In the genomic region with DNA sequence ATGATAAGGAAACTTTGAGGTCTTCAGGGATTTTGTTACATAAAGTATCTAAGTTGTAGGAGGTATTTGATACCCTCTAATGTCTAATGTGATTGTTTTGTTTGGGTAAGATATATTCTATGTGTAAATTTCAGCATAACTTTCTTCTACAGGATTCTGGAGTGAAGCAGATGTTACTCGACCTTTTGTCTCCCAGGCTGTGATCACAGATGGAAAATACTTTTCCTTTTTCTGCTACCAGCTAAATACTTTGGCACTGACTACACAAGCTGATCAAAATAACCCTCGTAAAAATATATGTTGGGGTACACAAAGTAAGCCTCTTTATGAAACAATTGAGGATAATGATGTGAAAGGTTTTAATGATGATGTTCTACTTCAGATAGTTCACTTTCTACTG, we compare ENCODE assay signal across 37 cellular contexts.
"Had no signal": no experiment of that assay in that cellular context is flagged by ENCODE, and none has a peak within 500 bp of the region (broad histone marks: within the 10 kb centered on the region; RNA-seq: fewer than 3 reads in every experiment).

No MANE protein-coding gene starts in this region.

- H3K4me3 ChIP-seq: adrenal gland, body of pancreas, MG63, Peyer's patch had no signal

- H3K27ac ChIP-seq: adrenal gland, body of pancreas, Peyer's patch, WERI-Rb-1 had no signal

- H3K4me3 Mint-ChIP-seq: activated CD4-positive, alpha-beta T cell treated with anti-CD3 and anti-CD28 coated beads, Interleukin-2, amount 10 ng/mL, durations not matched to agents 24 days and 14 days; activated naive CD4-positive, alpha-beta T cell treated with anti-CD3 and anti-CD28 coated beads for 36 hours; activated T-helper 1 cell treated with anti-CD3 and anti-CD28 coated beads, Interleukin-12 subunit alpha, Interleukin-12 subunit beta, Interleukin-2, Interleukin-4 antibody, amounts not matched to agents 30 ng/mL and 10 ng/mL and 1 ng/mL, durations not matched to agents 14 hours and 24 hours and 36 hours had no signal

- H3K36me3 Mint-ChIP-seq: IgD-negative memory B cell had no signal

- H3K27me3 ChIP-seq: adrenal gland, body of pancreas, MG63, Peyer's patch had no signal

- H3K9me3 ChIP-seq: adrenal gland, body of pancreas, MG63, Peyer's patch had no signal

- H3K27me3 Mint-ChIP-seq: activated CD4-positive, alpha-beta T cell treated with anti-CD3 and anti-CD28 coated beads, Interleukin-2, amount 10 ng/mL, durations not matched to agents 24 days and 14 days; IgD-negative memory B cell had no signal

- FAIRE-seq: astrocyte, bronchial epithelial cell had no signal

- H3K27ac Mint-ChIP-seq: activated CD4-positive, alpha-beta T cell treated with anti-CD3 and anti-CD28 coated beads, Interleukin-2, amount 10 ng/mL, durations not matched to agents 24 days and 14 days; activated naive CD4-positive, alpha-beta T cell treated with anti-CD3 and anti-CD28 coated beads for 36 hours; activated naive CD4-positive, alpha-beta T cell treated with anti-CD3 and anti-CD28 coated beads, Interleukin-2, amount 50 U/mL, for 72 hours; activated T-helper 1 cell treated with anti-CD3 and anti-CD28 coated beads, Interleukin-12 subunit alpha, Interleukin-12 subunit beta, Interleukin-2, Interleukin-4 antibody, amounts not matched to agents 30 ng/mL and 10 ng/mL and 1 ng/mL, durations not matched to agents 14 hours and 24 hours and 36 hours; IgD-negative memory B cell had no signal

- DNase-seq: activated CD4-positive, alpha-beta T cell treated with anti-CD3 and anti-CD28 coated beads for 1 hour; activated CD4-positive, alpha-beta T cell treated with anti-CD3 and anti-CD28 coated beads, Interleukin-2, amount 10 ng/mL, durations not matched to agents 24 days and 14 days; activated CD4-positive, alpha-beta T cell treated with anti-CD3 and anti-CD28 coated beads, Interleukin-2, amount 50 U/mL, for 48 hours; activated CD4-positive, CD25-positive, alpha-beta regulatory T cell; activated CD8-positive, alpha-beta memory T cell treated with anti-CD3 and anti-CD28 coated beads, Interleukin-2, amount 50 U/mL, for 4 hours; activated gamma-delta T cell treated with Interleukin-2 at 50 U/mL for 16 hours; activated naive CD4-positive, alpha-beta T cell treated with anti-CD3 and anti-CD28 coated beads for 36 hours; adrenal gland; body of pancreas; caudate nucleus; cerebellar nuclear complex; Karpas-422; KBM-7; MG63; NCI-H1048; NCI-H1105 treated with DMSO at 0.1 percent for 48 hours; NCI-H1436 treated with DMSO at 0.1 percent for 48 hours; NCI-H1694 treated with DMSO at 0.1 percent for 48 hours; NCI-H2029; NCI-H345; NCI-H510A; NCI-H526; NCI-H748 treated with DMSO at 0.1 percent for 48 hours; NK-92 treated with Interleukin-12 subunit alpha and Interleukin-12 subunit beta, amount 100 ng/mL, for 24 hours; Peyer's patch; RPMI8226; SIG-M5; SW 1271; T-helper 1 cell; T1000; WERI-Rb-1 had no signal

- H3K9me3 Mint-ChIP-seq: activated CD4-positive, alpha-beta T cell treated with anti-CD3 and anti-CD28 coated beads, Interleukin-2, amount 10 ng/mL, durations not matched to agents 24 days and 14 days; activated naive CD4-positive, alpha-beta T cell treated with anti-CD3 and anti-CD28 coated beads for 36 hours; activated naive CD4-positive, alpha-beta T cell treated with anti-CD3 and anti-CD28 coated beads, Interleukin-2, amount 50 U/mL, for 72 hours; activated T-helper 1 cell treated with anti-CD3 and anti-CD28 coated beads, Interleukin-12 subunit alpha, Interleukin-12 subunit beta, Interleukin-2, Interleukin-4 antibody, amounts not matched to agents 30 ng/mL and 10 ng/mL and 1 ng/mL, durations not matched to agents 14 hours and 24 hours and 36 hours; IgD-negative memory B cell had no signal

- ATAC-seq: activated naive CD4-positive, alpha-beta T cell treated with anti-CD3 and anti-CD28 coated beads, Interleukin-2, amount 50 U/mL, for 72 hours; body of pancreas; SK-N-SH treated with all-trans-retinoic acid at 6 μM for 48 hours had no signal
